In the genomic region with DNA sequence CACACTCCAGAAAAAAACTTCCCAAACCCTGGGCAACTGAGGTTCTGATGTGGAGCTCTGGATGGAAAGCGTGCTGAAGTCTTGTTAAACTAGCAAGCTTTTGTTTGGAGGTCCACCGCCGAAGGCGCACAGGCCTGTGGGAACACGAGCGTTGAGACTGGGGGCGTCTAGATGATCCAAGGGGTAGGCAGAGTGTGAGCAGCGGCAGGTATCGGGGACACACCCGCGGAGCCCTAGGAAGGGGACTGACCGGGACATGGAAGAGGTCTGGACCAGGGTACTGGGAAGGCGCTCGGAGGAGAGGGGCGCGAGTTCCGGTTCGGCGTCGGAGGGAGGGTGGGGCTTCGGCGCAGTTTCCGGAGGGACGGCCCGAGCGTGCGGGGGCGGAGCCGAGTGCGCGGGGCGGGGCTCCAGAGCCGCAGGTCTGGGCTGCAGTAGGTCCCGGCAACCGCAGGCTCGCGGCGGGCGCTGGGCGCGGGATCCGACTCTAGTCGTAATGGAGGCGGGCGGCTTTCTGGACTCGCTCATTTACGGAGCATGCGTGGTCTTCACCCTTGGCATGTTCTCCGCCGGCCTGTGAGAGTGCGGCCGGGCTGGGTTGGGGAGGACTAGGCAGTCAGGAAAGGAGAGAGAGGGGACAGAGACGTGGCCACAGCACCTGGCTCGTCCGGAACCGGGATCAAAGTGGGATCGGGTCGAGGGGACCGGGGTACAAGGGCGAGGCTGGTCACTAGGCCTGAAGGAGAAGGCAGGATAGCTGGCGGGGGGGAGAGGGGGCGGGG, we compare ENCODE assay signal across 1 cellular context.
A peak's percentile ranks its signal among the peaks of the same experiment; 100 is the strongest.
TF ChIP-seq lines count a peak whose summit lies in the region.

A gene with protein sequence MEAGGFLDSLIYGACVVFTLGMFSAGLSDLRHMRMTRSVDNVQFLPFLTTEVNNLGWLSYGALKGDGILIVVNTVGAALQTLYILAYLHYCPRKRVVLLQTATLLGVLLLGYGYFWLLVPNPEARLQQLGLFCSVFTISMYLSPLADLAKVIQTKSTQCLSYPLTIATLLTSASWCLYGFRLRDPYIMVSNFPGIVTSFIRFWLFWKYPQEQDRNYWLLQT (plus strand): TSS at position 437 of the 782 bp plus-strand sequence. CDS start 60 bp downstream, at position 497.

TF ChIP-seq in K562, 482 proteins besides CTCF, POLR2A, EP300 and RAD21 (continued from another document and continues in another):
- TF ChIP-seq PURB (CRISPR knock-in tag; IDR thresholded peaks at IDR 0.05; ENCODE audit: low read depth) (no peak), MXI1 (IDR thresholded peaks at IDR 0.05; ENCODE audit: low read depth, low read length) (peak; percentile 18; the same call in 1 of the 2 replicates), ZNF197 (CRISPR knock-in tag; IDR thresholded peaks at IDR 0.05; ENCODE audit: low read depth) (peak; percentile 47; the same call in 1 of the 2 replicates), HCFC1 (IDR thresholded peaks at IDR 0.05; ENCODE audit: low read depth, low read length) (peak; percentile 38; the same call in 1 of the 2 replicates), ZFP1 (CRISPR knock-in tag; IDR thresholded peaks at IDR 0.05) (no peak), PTTG1 (tag; IDR thresholded peaks at IDR 0.05; ENCODE audit: low read depth) (no peak), ZNF764 (CRISPR knock-in tag; IDR thresholded peaks at IDR 0.05; ENCODE audit: low read depth) (peak; percentile 88), IRF2 (CRISPR knock-in tag; IDR thresholded peaks at IDR 0.05) (no peak), NONO (IDR thresholded peaks at IDR 0.05; ENCODE audit: low read depth in 2 of 2, low read length in 1 of 2) (0 out of 4 replicates have a peak, but pooled peaks of 1 of the 2 experiments have one; percentile 31), HDAC6 (IDR thresholded peaks at IDR 0.05; ENCODE audit: low read depth, low read length) (no peak), RBBP5 (IDR thresholded peaks at IDR 0.05; ENCODE audit: borderline replicate concordance, insufficient read depth, low read length, poor library complexity, severe bottlenecking) (peak; percentile 66), POLR2AphosphoS5 (IDR thresholded peaks at IDR 0.05; ENCODE audit: control insufficient read depth, insufficient read depth, low read depth, low read length) (peak; percentile 84), ZNF133 (CRISPR knock-in tag; IDR thresholded peaks at IDR 0.05) (no peak), TCF7 (IDR thresholded peaks at IDR 0.05; ENCODE audit: borderline replicate concordance) (no peak), ZBTB1 (CRISPR knock-in tag; IDR thresholded peaks at IDR 0.05; ENCODE audit: borderline replicate concordance, low read depth) (peak; percentile 97), MED1 (CRISPR knock-in tag; IDR thresholded peaks at IDR 0.05; ENCODE audit: borderline replicate concordance) (no peak), GATAD2B (IDR thresholded peaks at IDR 0.05; ENCODE audit: borderline replicate concordance) (no peak), MBD2 (IDR thresholded peaks at IDR 0.05; ENCODE audit: borderline replicate concordance, low read depth) (peak; percentile 56), HDAC3 (IDR thresholded peaks at IDR 0.05; ENCODE audit: borderline replicate concordance, partially characterized antibody) (no peak), ZNF316 (IDR thresholded peaks at IDR 0.05) (no peak), SP1 (CRISPR knock-in tag; IDR thresholded peaks at IDR 0.05) (peak; percentile 87), ARNT (IDR thresholded peaks at IDR 0.05) (peak in 1 of 2 experiments; percentile 69; a peak in 1 of 4 replicates)
- TF ChIP-seq, protein P1, sequence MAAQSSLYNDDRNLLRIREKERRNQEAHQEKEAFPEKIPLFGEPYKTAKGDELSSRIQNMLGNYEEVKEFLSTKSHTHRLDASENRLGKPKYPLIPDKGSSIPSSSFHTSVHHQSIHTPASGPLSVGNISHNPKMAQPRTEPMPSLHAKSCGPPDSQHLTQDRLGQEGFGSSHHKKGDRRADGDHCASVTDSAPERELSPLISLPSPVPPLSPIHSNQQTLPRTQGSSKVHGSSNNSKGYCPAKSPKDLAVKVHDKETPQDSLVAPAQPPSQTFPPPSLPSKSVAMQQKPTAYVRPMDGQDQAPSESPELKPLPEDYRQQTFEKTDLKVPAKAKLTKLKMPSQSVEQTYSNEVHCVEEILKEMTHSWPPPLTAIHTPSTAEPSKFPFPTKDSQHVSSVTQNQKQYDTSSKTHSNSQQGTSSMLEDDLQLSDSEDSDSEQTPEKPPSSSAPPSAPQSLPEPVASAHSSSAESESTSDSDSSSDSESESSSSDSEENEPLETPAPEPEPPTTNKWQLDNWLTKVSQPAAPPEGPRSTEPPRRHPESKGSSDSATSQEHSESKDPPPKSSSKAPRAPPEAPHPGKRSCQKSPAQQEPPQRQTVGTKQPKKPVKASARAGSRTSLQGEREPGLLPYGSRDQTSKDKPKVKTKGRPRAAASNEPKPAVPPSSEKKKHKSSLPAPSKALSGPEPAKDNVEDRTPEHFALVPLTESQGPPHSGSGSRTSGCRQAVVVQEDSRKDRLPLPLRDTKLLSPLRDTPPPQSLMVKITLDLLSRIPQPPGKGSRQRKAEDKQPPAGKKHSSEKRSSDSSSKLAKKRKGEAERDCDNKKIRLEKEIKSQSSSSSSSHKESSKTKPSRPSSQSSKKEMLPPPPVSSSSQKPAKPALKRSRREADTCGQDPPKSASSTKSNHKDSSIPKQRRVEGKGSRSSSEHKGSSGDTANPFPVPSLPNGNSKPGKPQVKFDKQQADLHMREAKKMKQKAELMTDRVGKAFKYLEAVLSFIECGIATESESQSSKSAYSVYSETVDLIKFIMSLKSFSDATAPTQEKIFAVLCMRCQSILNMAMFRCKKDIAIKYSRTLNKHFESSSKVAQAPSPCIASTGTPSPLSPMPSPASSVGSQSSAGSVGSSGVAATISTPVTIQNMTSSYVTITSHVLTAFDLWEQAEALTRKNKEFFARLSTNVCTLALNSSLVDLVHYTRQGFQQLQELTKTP (IDR thresholded peaks at IDR 0.05; ENCODE audit: low read depth in 1 of 2, partially characterized antibody in 2 of 2) = peak in 1 of 2 experiments; percentile 56
- TF ChIP-seq, protein P2, sequence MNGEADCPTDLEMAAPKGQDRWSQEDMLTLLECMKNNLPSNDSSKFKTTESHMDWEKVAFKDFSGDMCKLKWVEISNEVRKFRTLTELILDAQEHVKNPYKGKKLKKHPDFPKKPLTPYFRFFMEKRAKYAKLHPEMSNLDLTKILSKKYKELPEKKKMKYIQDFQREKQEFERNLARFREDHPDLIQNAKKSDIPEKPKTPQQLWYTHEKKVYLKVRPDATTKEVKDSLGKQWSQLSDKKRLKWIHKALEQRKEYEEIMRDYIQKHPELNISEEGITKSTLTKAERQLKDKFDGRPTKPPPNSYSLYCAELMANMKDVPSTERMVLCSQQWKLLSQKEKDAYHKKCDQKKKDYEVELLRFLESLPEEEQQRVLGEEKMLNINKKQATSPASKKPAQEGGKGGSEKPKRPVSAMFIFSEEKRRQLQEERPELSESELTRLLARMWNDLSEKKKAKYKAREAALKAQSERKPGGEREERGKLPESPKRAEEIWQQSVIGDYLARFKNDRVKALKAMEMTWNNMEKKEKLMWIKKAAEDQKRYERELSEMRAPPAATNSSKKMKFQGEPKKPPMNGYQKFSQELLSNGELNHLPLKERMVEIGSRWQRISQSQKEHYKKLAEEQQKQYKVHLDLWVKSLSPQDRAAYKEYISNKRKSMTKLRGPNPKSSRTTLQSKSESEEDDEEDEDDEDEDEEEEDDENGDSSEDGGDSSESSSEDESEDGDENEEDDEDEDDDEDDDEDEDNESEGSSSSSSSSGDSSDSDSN (IDR thresholded peaks at IDR 0.05; ENCODE audit: borderline replicate concordance in 1 of 2, low read depth in 2 of 2, low read length in 2 of 2) = 0 out of 4 replicates have a peak, but pooled peaks of 1 of the 2 experiments have one; percentile 35
- TF ChIP-seq, protein P3, sequence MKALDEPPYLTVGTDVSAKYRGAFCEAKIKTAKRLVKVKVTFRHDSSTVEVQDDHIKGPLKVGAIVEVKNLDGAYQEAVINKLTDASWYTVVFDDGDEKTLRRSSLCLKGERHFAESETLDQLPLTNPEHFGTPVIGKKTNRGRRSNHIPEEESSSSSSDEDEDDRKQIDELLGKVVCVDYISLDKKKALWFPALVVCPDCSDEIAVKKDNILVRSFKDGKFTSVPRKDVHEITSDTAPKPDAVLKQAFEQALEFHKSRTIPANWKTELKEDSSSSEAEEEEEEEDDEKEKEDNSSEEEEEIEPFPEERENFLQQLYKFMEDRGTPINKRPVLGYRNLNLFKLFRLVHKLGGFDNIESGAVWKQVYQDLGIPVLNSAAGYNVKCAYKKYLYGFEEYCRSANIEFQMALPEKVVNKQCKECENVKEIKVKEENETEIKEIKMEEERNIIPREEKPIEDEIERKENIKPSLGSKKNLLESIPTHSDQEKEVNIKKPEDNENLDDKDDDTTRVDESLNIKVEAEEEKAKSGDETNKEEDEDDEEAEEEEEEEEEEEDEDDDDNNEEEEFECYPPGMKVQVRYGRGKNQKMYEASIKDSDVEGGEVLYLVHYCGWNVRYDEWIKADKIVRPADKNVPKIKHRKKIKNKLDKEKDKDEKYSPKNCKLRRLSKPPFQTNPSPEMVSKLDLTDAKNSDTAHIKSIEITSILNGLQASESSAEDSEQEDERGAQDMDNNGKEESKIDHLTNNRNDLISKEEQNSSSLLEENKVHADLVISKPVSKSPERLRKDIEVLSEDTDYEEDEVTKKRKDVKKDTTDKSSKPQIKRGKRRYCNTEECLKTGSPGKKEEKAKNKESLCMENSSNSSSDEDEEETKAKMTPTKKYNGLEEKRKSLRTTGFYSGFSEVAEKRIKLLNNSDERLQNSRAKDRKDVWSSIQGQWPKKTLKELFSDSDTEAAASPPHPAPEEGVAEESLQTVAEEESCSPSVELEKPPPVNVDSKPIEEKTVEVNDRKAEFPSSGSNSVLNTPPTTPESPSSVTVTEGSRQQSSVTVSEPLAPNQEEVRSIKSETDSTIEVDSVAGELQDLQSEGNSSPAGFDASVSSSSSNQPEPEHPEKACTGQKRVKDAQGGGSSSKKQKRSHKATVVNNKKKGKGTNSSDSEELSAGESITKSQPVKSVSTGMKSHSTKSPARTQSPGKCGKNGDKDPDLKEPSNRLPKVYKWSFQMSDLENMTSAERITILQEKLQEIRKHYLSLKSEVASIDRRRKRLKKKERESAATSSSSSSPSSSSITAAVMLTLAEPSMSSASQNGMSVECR (CRISPR knock-in tag; IDR thresholded peaks at IDR 0.05) = peak; percentile 72
- TF ChIP-seq, protein P4, sequence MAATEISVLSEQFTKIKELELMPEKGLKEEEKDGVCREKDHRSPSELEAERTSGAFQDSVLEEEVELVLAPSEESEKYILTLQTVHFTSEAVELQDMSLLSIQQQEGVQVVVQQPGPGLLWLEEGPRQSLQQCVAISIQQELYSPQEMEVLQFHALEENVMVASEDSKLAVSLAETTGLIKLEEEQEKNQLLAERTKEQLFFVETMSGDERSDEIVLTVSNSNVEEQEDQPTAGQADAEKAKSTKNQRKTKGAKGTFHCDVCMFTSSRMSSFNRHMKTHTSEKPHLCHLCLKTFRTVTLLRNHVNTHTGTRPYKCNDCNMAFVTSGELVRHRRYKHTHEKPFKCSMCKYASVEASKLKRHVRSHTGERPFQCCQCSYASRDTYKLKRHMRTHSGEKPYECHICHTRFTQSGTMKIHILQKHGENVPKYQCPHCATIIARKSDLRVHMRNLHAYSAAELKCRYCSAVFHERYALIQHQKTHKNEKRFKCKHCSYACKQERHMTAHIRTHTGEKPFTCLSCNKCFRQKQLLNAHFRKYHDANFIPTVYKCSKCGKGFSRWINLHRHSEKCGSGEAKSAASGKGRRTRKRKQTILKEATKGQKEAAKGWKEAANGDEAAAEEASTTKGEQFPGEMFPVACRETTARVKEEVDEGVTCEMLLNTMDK (IDR thresholded peaks at IDR 0.05; ENCODE audit: borderline replicate concordance, insufficient read depth, low read depth, low read length, poor library complexity, severe bottlenecking) = peak; percentile 18
- TF ChIP-seq, protein P5, sequence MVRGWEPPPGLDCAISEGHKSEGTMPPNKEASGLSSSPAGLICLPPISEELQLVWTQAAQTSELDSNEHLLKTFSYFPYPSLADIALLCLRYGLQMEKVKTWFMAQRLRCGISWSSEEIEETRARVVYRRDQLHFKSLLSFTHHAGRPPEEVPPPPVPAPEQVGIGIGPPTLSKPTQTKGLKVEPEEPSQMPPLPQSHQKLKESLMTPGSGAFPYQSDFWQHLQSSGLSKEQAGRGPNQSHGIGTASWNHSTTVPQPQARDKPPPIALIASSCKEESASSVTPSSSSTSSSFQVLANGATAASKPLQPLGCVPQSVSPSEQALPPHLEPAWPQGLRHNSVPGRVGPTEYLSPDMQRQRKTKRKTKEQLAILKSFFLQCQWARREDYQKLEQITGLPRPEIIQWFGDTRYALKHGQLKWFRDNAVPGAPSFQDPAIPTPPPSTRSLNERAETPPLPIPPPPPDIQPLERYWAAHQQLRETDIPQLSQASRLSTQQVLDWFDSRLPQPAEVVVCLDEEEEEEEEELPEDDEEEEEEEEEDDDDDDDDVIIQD (CRISPR knock-in tag; IDR thresholded peaks at IDR 0.05) = no peak
